In the genomic region with DNA sequence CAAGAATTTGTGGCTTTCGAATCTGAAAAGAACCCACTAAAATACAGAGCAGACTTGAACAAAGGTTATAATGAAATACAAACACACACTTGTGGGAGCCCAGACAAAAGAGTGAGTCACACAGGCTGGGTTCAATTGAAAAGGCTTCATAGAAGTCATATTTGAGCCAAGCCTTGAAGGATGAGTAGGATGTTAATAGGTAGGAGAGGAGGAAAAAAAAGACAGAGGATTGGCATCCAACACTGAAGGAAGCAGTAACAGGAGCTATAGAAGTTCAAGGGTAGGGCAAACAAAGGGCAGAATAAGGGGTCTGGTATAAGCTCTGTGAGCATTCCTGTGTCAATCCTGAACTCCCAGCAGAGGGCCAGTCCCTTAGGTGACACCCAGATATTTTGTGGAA, we compare ENCODE assay signal across 9 cellular contexts.
DNase-seq lines count a peak whose midpoint lies in the region; ATAC-seq lines count a peak whose summit lies in the region.
"Had no signal": no experiment of that assay in that cellular context is flagged by ENCODE, and none has a peak within 500 bp of the region (broad histone marks: within the 10 kb centered on the region; RNA-seq: fewer than 3 reads in every experiment).

No MANE protein-coding gene starts in this region.

- no peak for DNase-seq in activated T-cell treated with anti-CD3 and anti-CD28 coated beads, Interleukin-2, amount 50 U/mL, for 24 hours
- DNase-seq in activated T-cell treated with anti-CD3 and anti-CD28 coated beads for 4 hours (no peak), RPMI7951 (ENCODE audit: low read depth) (peak; percentile 83), fibroblast of gingiva (ENCODE audit: low read depth) (peak; percentile 56), KBM-7 (no peak)
- DNase-seq in stimulated activated naive CD8-positive, alpha-beta T cell treated with anti-CD3 and anti-CD28 coated beads, Interleukin-15, Interleukin-2, amounts not matched to agents 100 U/mL and 50 U/mL, for 24 hours: no peak
- DNase-seq: C1 segment of cervical spinal cord had no signal

- ATAC-seq in stimulated activated naive CD8-positive, alpha-beta T cell treated with anti-CD3 and anti-CD28 coated beads, Interleukin-15, Interleukin-2, amounts not matched to agents 100 U/mL and 50 U/mL, for 24 hours: peak; percentile 33
- ATAC-seq in HG03175 (IDR thresholded peaks at IDR 0.05; ENCODE audit: unreplicated experiment): no peak
- ATAC-seq in GM18873 (IDR thresholded peaks at IDR 0.05; ENCODE audit: low FRiP score, unreplicated experiment): no peak

- peak overlapping the region; percentile 88 for H3K27ac Mint-ChIP-seq in activated T-cell treated with anti-CD3 and anti-CD28 coated beads, Interleukin-2, amount 50 U/mL, for 24 hours

- H3K27me3 Mint-ChIP-seq in activated T-cell treated with anti-CD3 and anti-CD28 coated beads, Interleukin-2, amount 50 U/mL, for 24 hours: no peaks in the 10 kb centered on the region

- in situ Hi-C loops in KBM-7 (cut with MboI; ENCODE audit: low pct_unique_long_range_greater_than_20kb, low sequenced_read_pairs): no loop called here

- H3K4me3 Mint-ChIP-seq in activated T-cell treated with anti-CD3 and anti-CD28 coated beads, Interleukin-2, amount 50 U/mL, for 24 hours: no peak overlapping the region

- no peaks in the 10 kb centered on the region for H3K9me3 Mint-ChIP-seq in activated T-cell treated with anti-CD3 and anti-CD28 coated beads, Interleukin-2, amount 50 U/mL, for 24 hours

- peaks cover 63% of the 10 kb centered on the region for H3K36me3 Mint-ChIP-seq in activated T-cell treated with anti-CD3 and anti-CD28 coated beads, Interleukin-2, amount 50 U/mL, for 24 hours (ENCODE audit: low read depth)

- H3K4me1 Mint-ChIP-seq in activated T-cell treated with anti-CD3 and anti-CD28 coated beads, Interleukin-2, amount 50 U/mL, for 24 hours (ENCODE audit: low read depth): peaks cover 78% of the 10 kb centered on the region

Comparison
In these comparisons a context has a peak if more than half of its experiments do, and no peak if none do; other contexts are left out.
1. DNase-seq: peak in RPMI7951 (single experiment) and fibroblast of gingiva (single experiment); none in activated T-cell treated with anti-CD3 and anti-CD28 coated beads, Interleukin-2, amount 50 U/mL, for 24 hours (single experiment), activated T-cell treated with anti-CD3 and anti-CD28 coated beads for 4 hours (single experiment), stimulated activated naive CD8-positive, alpha-beta T cell treated with anti-CD3 and anti-CD28 coated beads, Interleukin-15, Interleukin-2, amounts not matched to agents 100 U/mL and 50 U/mL, for 24 hours (single experiment) and KBM-7 (single experiment).